In genomic region chr4:108700358-108700757, GRCh38 we compare ENCODE assay signal across 20 cellular contexts. TPM values are rescaled to one million over a fixed set of nuclear protein-coding genes. Genes with fewer than 3 reads are reported as not detected.
DNase-seq lines count a peak whose midpoint lies in the region; ATAC-seq and TF ChIP-seq lines count a peak whose summit lies in the region.
"Had no signal": no experiment of that assay in that cellular context is flagged by ENCODE, and none has a peak within 500 bp of the region (broad histone marks: within the 10 kb centered on the region; RNA-seq: fewer than 3 reads in every experiment).

No MANE protein-coding gene starts in this region.

- H4K20me1 ChIP-seq in fibroblast of lung (ENCODE audit: control insufficient read depth, extremely low read depth, insufficient read depth, low read length), result no peaks in the 10 kb centered on the region

- H3K36me3 ChIP-seq in SK-N-MC (ENCODE audit: insufficient read depth, low read length), result no peaks in the 10 kb centered on the region
- no peaks in the 10 kb centered on the region for H3K36me3 ChIP-seq in fibroblast of lung (ENCODE audit: control insufficient read depth, insufficient read depth, low read length)
- H3K36me3 ChIP-seq: esophagus muscularis mucosa, pancreas, spleen, tibial nerve had no signal

- TF ChIP-seq CTCF in fibroblast of lung (conservative IDR thresholded peaks at IDR 0.05 in 1 of 2, IDR thresholded peaks at IDR 0.05 in 1 of 2; ENCODE audit: low read depth in 1 of 2, low read length in 2 of 2), result no peak

- peak overlapping the region; percentile 82 for H3K27ac ChIP-seq in SK-N-MC
- no peak overlapping the region for H3K27ac ChIP-seq in fibroblast of lung (ENCODE audit: insufficient read depth, low read length)
- H3K27ac ChIP-seq: esophagus muscularis mucosa, pancreas, tibial nerve had no signal

- no peak overlapping the region for H2AFZ ChIP-seq in fibroblast of lung (ENCODE audit: low read length)

- H3K4me1 ChIP-seq in fibroblast of lung (ENCODE audit: control insufficient read depth, extremely low read depth, insufficient read depth, low read length), result no peaks in the 10 kb centered on the region
- H3K4me1 ChIP-seq: esophagus muscularis mucosa, pancreas, spleen had no signal

- no peak overlapping the region for H3K9ac ChIP-seq in SK-N-MC (ENCODE audit: insufficient read length)
- no peak overlapping the region for H3K9ac ChIP-seq in fibroblast of lung (ENCODE audit: insufficient read depth, low read length)

- no peaks in the 10 kb centered on the region for H3K27me3 ChIP-seq in fibroblast of lung (ENCODE audit: control insufficient read depth, insufficient read depth, low read length)
- H3K27me3 ChIP-seq: esophagus muscularis mucosa, pancreas, tibial nerve had no signal

- ATAC-seq in GM21423 (IDR thresholded peaks at IDR 0.05; ENCODE audit: unreplicated experiment), result no peak
- ATAC-seq: activated CD4-positive, alpha-beta T cell treated with anti-CD3 and anti-CD28 coated beads for 36 hours; left ventricle myocardium superior; stimulated activated effector memory CD8-positive, alpha-beta T cell treated with anti-CD3 and anti-CD28 coated beads, Interleukin-12 subunit alpha, Interleukin-12 subunit beta, amount 100 ng/mL, for 72 hours had no signal

- no peaks in the 10 kb centered on the region for H3K79me2 ChIP-seq in fibroblast of lung (ENCODE audit: control insufficient read depth, insufficient read depth, low read length)

- H3K9me3 ChIP-seq in SK-N-MC (ENCODE audit: low read depth, low read length) (no peaks in the 10 kb centered on the region), fibroblast of lung (ENCODE audit: control insufficient read depth, insufficient read depth, low read depth, low read length) (no peaks in the 10 kb centered on the region)
- H3K9me3 ChIP-seq: esophagus muscularis mucosa, pancreas, spleen, tibial nerve had no signal

- DNase-seq in GM04503 (ENCODE audit: low read depth) (peak; percentile 38), SK-N-MC (ENCODE audit: low read depth, low spot score) (peak; percentile 81), fibroblast of lung (ENCODE audit: low read depth in 2 of 2) (peak; percentile 19 to 88), stromal cell of bone marrow (ENCODE audit: low read depth) (peak; percentile 39), NCI-H2029 treated with DMSO at 0.1 percent for 48 hours (lab: John Stamatoyannopoulos, UW) (no peak), NCI-H128 (lab: John Stamatoyannopoulos, UW; ENCODE audit: unreplicated experiment) (no peak)
- DNase-seq: activated CD4-positive, alpha-beta T cell treated with anti-CD3 and anti-CD28 coated beads for 36 hours; activated CD8-positive, alpha-beta memory T cell treated with anti-CD3 and anti-CD28 coated beads, Interleukin-2, amount 50 U/mL, for 4 hours; activated gamma-delta T cell treated with Interleukin-2 at 50 U/mL for 16 hours; CD4-positive, CD25-positive, alpha-beta regulatory T cell; left ventricle myocardium superior; MM.1S; NCI-H187 treated with DMSO at 0.1 percent for 48 hours; pancreas; SIG-M5; spleen had no signal

- H3K4me2 ChIP-seq in fibroblast of lung (ENCODE audit: extremely low read depth, insufficient read depth, low read length), result no peak overlapping the region

- H3K4me3 ChIP-seq in SK-N-MC (peak overlapping the region; percentile 56), fibroblast of lung (replicated peaks in 1 of 4; ENCODE audit: control extremely low read depth in 1 of 4, insufficient read depth in 1 of 4, low read depth in 3 of 4, low read length in 4 of 4) (no peak overlapping the region)
- H3K4me3 ChIP-seq: esophagus muscularis mucosa, pancreas, spleen, tibial nerve had no signal

RNA-seq across cellular contexts. Expression of gene OSTC, which starts 50.0 kb away (rescaled TPM):
- 108 and 171 TPM in 2 replicates for total RNA-seq in fibroblast of lung
- 154 and 312 TPM in 2 replicates for polyA plus RNA-seq in fibroblast of lung
- 141 and 249 TPM in 2 replicates for polyA plus RNA-seq in fibroblast of lung (2012)
- 19.7 and 45.2 TPM in 2 replicates for polyA minus RNA-seq in fibroblast of lung (ENCODE audit: low replicate concordance)

Comparison
In these comparisons a context has a peak if more than half of its experiments do, and no peak if none do; other contexts are left out.
1. DNase-seq: peak in GM04503 (single experiment), SK-N-MC (single experiment), fibroblast of lung (2 of 2) and stromal cell of bone marrow (single experiment); none in NCI-H2029 treated with DMSO at 0.1 percent for 48 hours (single experiment) and NCI-H128 (single experiment).